Comparison of ENCODE assay signal across 18 cellular contexts in genomic region chr5:124104344-124104743, GRCh38.
"Had no signal": no experiment of that assay in that cellular context is flagged by ENCODE, and none has a peak within 500 bp of the region (broad histone marks: within the 10 kb centered on the region; RNA-seq: fewer than 3 reads in every experiment).

No MANE protein-coding gene starts in this region.

- FAIRE-seq: endothelial cell of umbilical vein, small intestine, urothelium cell line had no signal

- H3K9me3 Mint-ChIP-seq: endodermal cell, type B pancreatic cell had no signal

- ATAC-seq: heart left ventricle; left lobe of liver; mucosa of descending colon; naive thymus-derived CD8-positive, alpha-beta T cell; psoas muscle had no signal

- H3K4me1 ChIP-seq: esophagus muscularis mucosa, heart left ventricle, psoas muscle had no signal

- H3K27me3 ChIP-seq: esophagus muscularis mucosa, heart left ventricle, neutrophil had no signal

- H3K27ac ChIP-seq: coronary artery, esophagus muscularis mucosa, heart left ventricle, neutrophil, psoas muscle had no signal

- H3K4me1 Mint-ChIP-seq: endodermal cell; naive thymus-derived CD8-positive, alpha-beta T cell had no signal

- DNase-seq: effector CD4-positive, alpha-beta T cell; endodermal cell; heart left ventricle; hippocampal formation; kidney glomerular epithelial cell; mucosa of descending colon; naive thymus-derived CD8-positive, alpha-beta T cell; psoas muscle; small intestine; stimulated activated CD4-positive, alpha-beta T cell treated with anti-CD3 and anti-CD28 coated beads, Interleukin-2, amount 100 ng/mL, for 48 hours; stimulated activated naive CD4-positive, alpha-beta T cell treated with Interleukin-2 at 50 U/mL for 16 hours had no signal

- H3K27ac Mint-ChIP-seq: endodermal cell; naive thymus-derived CD8-positive, alpha-beta T cell; type B pancreatic cell had no signal

- H3K4me3 ChIP-seq: coronary artery, esophagus muscularis mucosa, heart left ventricle, mucosa of descending colon, psoas muscle had no signal

- H3K36me3 Mint-ChIP-seq: naive thymus-derived CD8-positive, alpha-beta T cell; type B pancreatic cell had no signal

- H3K27me3 Mint-ChIP-seq: naive thymus-derived CD8-positive, alpha-beta T cell had no signal

- H3K36me3 ChIP-seq: esophagus muscularis mucosa, heart left ventricle, neutrophil had no signal

- H3K9me3 ChIP-seq: esophagus muscularis mucosa, heart left ventricle, mucosa of descending colon, neutrophil, psoas muscle had no signal

- H3K4me3 Mint-ChIP-seq: endodermal cell; naive thymus-derived CD8-positive, alpha-beta T cell; type B pancreatic cell had no signal
